In the genomic region with DNA sequence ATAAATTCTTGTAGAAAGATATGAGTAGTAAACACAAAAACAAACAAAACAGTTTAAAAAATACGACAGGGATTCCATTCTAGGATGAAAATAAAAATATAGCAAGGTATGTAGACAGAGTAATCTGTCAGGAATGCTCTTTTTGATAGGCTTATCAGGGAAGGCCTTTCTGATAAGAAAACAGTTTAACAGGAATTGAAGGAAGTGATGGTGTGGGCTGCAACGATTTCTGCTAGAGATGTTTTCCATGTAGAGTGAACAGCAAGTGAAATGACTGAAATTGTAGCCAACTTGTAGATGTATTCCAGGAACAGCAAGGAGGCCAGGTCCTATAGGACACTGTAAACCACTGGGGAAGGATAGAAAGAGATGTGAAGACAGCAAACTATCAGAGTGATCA, we compare ENCODE assay signal across 27 cellular contexts.
"Had no signal": no experiment of that assay in that cellular context is flagged by ENCODE, and none has a peak within 500 bp of the region (broad histone marks: within the 10 kb centered on the region; RNA-seq: fewer than 3 reads in every experiment).

No MANE protein-coding gene starts in this region.

- FAIRE-seq: frontal cortex had no signal

- H3K9me3 Mint-ChIP-seq: dendritic cell treated with granulocyte-macrophage colony-stimulating factor and Interleukin-4, amounts not matched to agents 40 ng/mL and 50 ng/mL, for 4 days; immature natural killer cell; naive thymus-derived CD4-positive, alpha-beta T cell; stimulated activated naive B cell treated with anti-CD40 and anti-IgM and Interleukin-4, amounts not matched to agents 10 μg/mL and 1 μg/mL and 100 μg/mL, for 72 hours; stimulated activated naive CD8-positive, alpha-beta T cell treated with anti-CD3 and anti-CD28 coated beads, Interleukin-15, Interleukin-2, amounts not matched to agents 100 ng/mL and 50 ng/mL, for 24 hours had no signal

- H3K27ac ChIP-seq: colonic mucosa, esophagus squamous epithelium, lower lobe of right lung, neural progenitor cell, prostate gland, skin epidermis, suprapubic skin, transverse colon, upper lobe of right lung, uterus had no signal

- H3K27ac Mint-ChIP-seq: dendritic cell treated with granulocyte-macrophage colony-stimulating factor and Interleukin-4, amounts not matched to agents 40 ng/mL and 50 ng/mL, for 4 days; immature natural killer cell; mesothelial cell of epicardium; naive thymus-derived CD4-positive, alpha-beta T cell; nephron; neural progenitor cell; stimulated activated naive B cell treated with anti-CD40 and anti-IgM and Interleukin-4, amounts not matched to agents 10 μg/mL and 1 μg/mL and 100 μg/mL, for 72 hours; stimulated activated naive CD8-positive, alpha-beta T cell treated with anti-CD3 and anti-CD28 coated beads, Interleukin-15, Interleukin-2, amounts not matched to agents 100 ng/mL and 50 ng/mL, for 24 hours had no signal

- H3K36me3 Mint-ChIP-seq: immature natural killer cell; mesothelial cell of epicardium; naive thymus-derived CD4-positive, alpha-beta T cell; neural progenitor cell; stimulated activated naive B cell treated with anti-CD40 and anti-IgM and Interleukin-4, amounts not matched to agents 10 μg/mL and 1 μg/mL and 100 μg/mL, for 72 hours had no signal

- H2AFZ ChIP-seq: neural progenitor cell had no signal

- H3K4me3 Mint-ChIP-seq: dendritic cell treated with granulocyte-macrophage colony-stimulating factor and Interleukin-4, amounts not matched to agents 40 ng/mL and 50 ng/mL, for 4 days; immature natural killer cell; mesothelial cell of epicardium; naive thymus-derived CD4-positive, alpha-beta T cell; nephron; neural progenitor cell; stimulated activated naive B cell treated with anti-CD40 and anti-IgM and Interleukin-4, amounts not matched to agents 10 μg/mL and 1 μg/mL and 100 μg/mL, for 72 hours; stimulated activated naive CD8-positive, alpha-beta T cell treated with anti-CD3 and anti-CD28 coated beads, Interleukin-15, Interleukin-2, amounts not matched to agents 100 ng/mL and 50 ng/mL, for 24 hours had no signal

- H3K36me3 ChIP-seq: colonic mucosa, esophagus squamous epithelium, lower lobe of right lung, neural progenitor cell, prostate gland, suprapubic skin, transverse colon, upper lobe of right lung, uterus had no signal

- H3K9ac ChIP-seq: neural progenitor cell had no signal

- H3K4me3 ChIP-seq: colonic mucosa, esophagus squamous epithelium, lower lobe of right lung, mucosa of descending colon, neural progenitor cell, prostate gland, skin epidermis, suprapubic skin, transverse colon, upper lobe of right lung, uterus had no signal

- H3K9me3 ChIP-seq: colonic mucosa, esophagus squamous epithelium, prostate gland, transverse colon, upper lobe of right lung, uterus had no signal

- DNase-seq: colonic mucosa; effector memory CD4-positive, alpha-beta T cell; erythroblast; esophagus squamous epithelium; hypothalamus; immature natural killer cell; islet precursor cell; left ventricle myocardium superior; lower lobe of right lung; mucosa of descending colon; naive thymus-derived CD4-positive, alpha-beta T cell; right cardiac atrium; stimulated activated CD4-positive, alpha-beta T cell treated with anti-CD3 and anti-CD28 coated beads, Interleukin-15, amount 100 ng/mL, for 24 hours; stimulated activated CD4-positive, alpha-beta T cell treated with anti-CD3 and anti-CD28 coated beads, Interleukin-2, amount 100 ng/mL, for 48 hours; stimulated activated naive B cell treated with anti-CD40 and anti-IgM and Interleukin-4, amounts not matched to agents 10 μg/mL and 1 μg/mL and 100 μg/mL, for 72 hours; transverse colon; upper lobe of right lung; uterus had no signal

- H3K4me1 ChIP-seq: colonic mucosa, esophagus squamous epithelium, lower lobe of right lung, neural progenitor cell, prostate gland, suprapubic skin, transverse colon, upper lobe of right lung, uterus had no signal

- H3K27me3 Mint-ChIP-seq: dendritic cell treated with granulocyte-macrophage colony-stimulating factor and Interleukin-4, amounts not matched to agents 40 ng/mL and 50 ng/mL, for 4 days; stimulated activated naive B cell treated with anti-CD40 and anti-IgM and Interleukin-4, amounts not matched to agents 10 μg/mL and 1 μg/mL and 100 μg/mL, for 72 hours; stimulated activated naive CD8-positive, alpha-beta T cell treated with anti-CD3 and anti-CD28 coated beads, Interleukin-15, Interleukin-2, amounts not matched to agents 100 ng/mL and 50 ng/mL, for 24 hours had no signal

- H3K27me3 ChIP-seq: colonic mucosa, esophagus squamous epithelium, neural progenitor cell, suprapubic skin, transverse colon, upper lobe of right lung, uterus had no signal

- H3K4me1 Mint-ChIP-seq: immature natural killer cell; mesothelial cell of epicardium; naive thymus-derived CD4-positive, alpha-beta T cell; nephron; neural progenitor cell; stimulated activated naive B cell treated with anti-CD40 and anti-IgM and Interleukin-4, amounts not matched to agents 10 μg/mL and 1 μg/mL and 100 μg/mL, for 72 hours had no signal

- H3K4me2 ChIP-seq: neural progenitor cell had no signal
